In the genomic region with DNA sequence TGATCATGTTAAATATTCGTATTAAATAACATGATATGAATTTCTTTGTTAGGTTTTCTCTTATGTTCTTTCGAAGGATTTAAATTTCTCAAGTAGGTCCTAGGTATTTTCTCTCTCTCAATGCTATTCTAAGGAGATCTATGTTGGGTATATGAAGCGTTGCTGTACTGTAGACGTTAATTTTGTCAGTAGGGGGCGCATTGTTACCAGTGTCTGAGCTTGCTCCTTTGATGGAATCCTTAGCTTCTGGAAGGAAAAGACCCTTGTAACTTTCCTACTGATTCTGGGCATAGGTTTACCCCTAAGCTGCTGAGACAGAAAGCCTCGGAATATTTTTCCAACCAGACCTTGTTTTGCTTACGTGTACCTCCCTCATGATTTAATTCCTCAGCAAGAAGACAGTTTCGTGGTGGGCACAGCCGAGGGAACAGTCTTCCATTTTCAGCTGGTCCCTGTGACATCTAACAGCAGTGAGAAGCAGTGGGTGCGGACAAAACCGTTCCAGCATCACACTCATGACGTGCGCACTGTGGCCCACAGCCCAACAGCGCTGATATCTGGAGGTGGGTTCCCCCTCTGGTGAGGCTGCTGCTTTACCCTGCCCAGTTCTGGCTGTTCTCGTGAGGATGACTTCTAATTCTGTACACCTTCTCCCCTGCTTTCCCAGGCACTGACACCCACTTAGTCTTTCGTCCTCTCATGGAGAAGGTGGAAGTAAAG, we compare ENCODE assay signal across 8 cellular contexts. TPM values are rescaled to one million over a fixed set of nuclear protein-coding genes. Genes with fewer than 3 reads are reported as not detected.
DNase-seq lines count a peak whose midpoint lies in the region; ATAC-seq and TF ChIP-seq lines count a peak whose summit lies in the region.

No MANE protein-coding gene starts in this region.

- no peak overlapping the region for H2AFZ ChIP-seq in KMS-11 (ENCODE audit: low read depth)

- peak; percentile 85 for ATAC-seq in left ventricle myocardium superior
- ATAC-seq in sciatic nerve, result peak; percentile 95
- ATAC-seq in GM21528 (IDR thresholded peaks at IDR 0.05; ENCODE audit: low FRiP score, unreplicated experiment), result no peak
- ATAC-seq in HG02759 (IDR thresholded peaks at IDR 0.05; ENCODE audit: unreplicated experiment), result no peak

- intact Hi-C loops in left ventricle myocardium superior (cut with micrococcal nuclease) (loop anchor here (2.0 kb wide), 1 partner anchor 134 kb away; no protein-coding TSS in a partner anchor), sciatic nerve (cut with DNase I) (loop anchor here (5.0 kb wide), 1 partner anchor 137 kb away; no protein-coding TSS in a partner anchor)

- peak; percentile 81 for DNase-seq in EH (ENCODE audit: low read depth)
- peak; percentile 74 for DNase-seq in RPMI7951 (ENCODE audit: low read depth)
- peak; percentile 89 for DNase-seq in astrocyte of the hippocampus (ENCODE audit: low read depth, low spot score)
- DNase-seq in left ventricle myocardium superior, result no peak
- DNase-seq in sciatic nerve (ENCODE audit: low spot score), result no peak

- no peak overlapping the region for H3K27ac ChIP-seq in KMS-11

- no peaks in the 10 kb centered on the region for H3K4me1 ChIP-seq in KMS-11 (ENCODE audit: low read depth, poor library complexity, severe bottlenecking)

- no peak overlapping the region for H3K4me2 ChIP-seq in KMS-11

- TF ChIP-seq CTCF in KMS-11 (conservative IDR thresholded peaks at IDR 0.05; ENCODE audit: low read depth, low read length), result peak; percentile 86

- peaks cover 21% of the 10 kb centered on the region; the same call in 1 of the 2 replicates for H3K36me3 ChIP-seq in KMS-11 (ENCODE audit: insufficient read depth)

- H3K27me3 ChIP-seq in KMS-11 (ENCODE audit: insufficient read depth, low read depth), result no peaks in the 10 kb centered on the region

- no peaks in the 10 kb centered on the region; the same call in 1 of the 2 replicates for H4K20me1 ChIP-seq in KMS-11 (ENCODE audit: insufficient read depth)

- peaks cover 5% of the 10 kb centered on the region; the same call in 1 of the 2 replicates for H3K79me2 ChIP-seq in KMS-11 (ENCODE audit: insufficient read depth, low read depth)

- no peak overlapping the region for H3K9ac ChIP-seq in KMS-11

- H3K4me3 ChIP-seq in KMS-11 (IDR thresholded peaks at IDR 0.05; ENCODE audit: insufficient read depth, low read depth, low read length), result no peak overlapping the region

RNA-seq across cellular contexts. Expression of a gene that starts 17.9 kb away (rescaled TPM):
- total RNA-seq in RPMI7951 (2014; rRNA removed; shearing (Covaris generic)), result 13.1 and 22.5 TPM in 2 replicates
- total RNA-seq in left ventricle myocardium superior (32.3 TPM), sciatic nerve (40.1 TPM)

RNA-seq across cellular contexts. Expression of a gene that starts 17.9 kb away (rescaled TPM):
- total RNA-seq in RPMI7951 (2014; rRNA removed; shearing (Covaris generic)), result 58.3 and 65.0 TPM in 2 replicates
- total RNA-seq in left ventricle myocardium superior, result 51.7 TPM
- 65.1 TPM for total RNA-seq in sciatic nerve

RNA-seq across cellular contexts. Expression of a gene that starts 36.7 kb away (rescaled TPM):
- total RNA-seq in RPMI7951 (2014; rRNA removed; shearing (Covaris generic)), result 25.8 and 26.2 TPM in 2 replicates
- total RNA-seq in left ventricle myocardium superior (10.4 TPM), sciatic nerve (64.0 TPM)

RNA-seq across cellular contexts. Expression of a gene that starts 44.9 kb away (rescaled TPM):
- total RNA-seq in RPMI7951 (2014; rRNA removed; shearing (Covaris generic)), result 0.72 TPM in 1 of 2 replicates, not detected in the other
- total RNA-seq in left ventricle myocardium superior (0.67 TPM), sciatic nerve (2.7 TPM)

Comparison
In these comparisons a context has a peak if more than half of its experiments do, and no peak if none do; other contexts are left out.
1. DNase-seq: peak in EH (single experiment), RPMI7951 (single experiment) and astrocyte of the hippocampus (single experiment); none in left ventricle myocardium superior (single experiment) and sciatic nerve (single experiment).
2. ATAC-seq: peak in left ventricle myocardium superior (single experiment) and sciatic nerve (single experiment); none in GM21528 (single experiment) and HG02759 (single experiment).